Comparison of ENCODE assay signal across 2 cellular contexts in the genomic region with DNA sequence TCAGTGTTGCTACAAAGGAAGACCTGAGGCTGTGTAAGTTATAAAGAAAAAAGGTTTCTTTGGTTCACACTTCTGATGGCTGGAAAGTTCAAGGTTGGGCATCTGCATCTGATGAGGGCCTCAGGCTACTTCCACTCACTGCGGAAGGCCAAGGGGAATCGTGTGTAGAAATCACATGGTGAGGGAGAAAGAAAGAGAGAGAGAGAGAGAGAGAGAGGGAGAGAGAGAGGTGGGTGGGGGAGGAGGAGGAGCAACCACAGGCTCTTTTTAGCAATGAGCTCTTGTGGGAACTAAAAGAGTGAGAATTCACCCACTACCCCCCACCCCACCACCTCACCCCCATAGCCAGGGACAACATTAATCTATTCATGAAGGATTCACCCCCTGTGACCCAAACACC.
TF ChIP-seq lines count a peak whose summit lies in the region.

No MANE protein-coding gene starts in this region.

TF ChIP-seq in HEK293, 187 proteins besides CTCF, POLR2A, EP300 and RAD21:
- 0 out of 2 replicates have a peak, but pooled peaks have one; percentile 17 for TF ChIP-seq ZFHX2 (tag by site-specific recombination; conservative IDR thresholded peaks at IDR 0.05)
- TF ChIP-seq WT1 (tag by site-specific recombination; IDR thresholded peaks at IDR 0.05): no peak
- peak; percentile 85 for TF ChIP-seq ZNF596 (tag by site-specific recombination; IDR thresholded peaks at IDR 0.05)
- TF ChIP-seq EGR2 (tag by site-specific recombination; IDR thresholded peaks at IDR 0.05; ENCODE audit: low read depth): peak; percentile 81

TF ChIP-seq in K562, 482 proteins besides CTCF, POLR2A, EP300 and RAD21:
- TF ChIP-seq PRDM10 (IDR thresholded peaks at IDR 0.05; ENCODE audit: partially characterized antibody) (peak; percentile 70), EGR1 (conservative IDR thresholded peaks at IDR 0.05) (peak; percentile 29; the same call in 1 of the 2 replicates), MNT (conservative IDR thresholded peaks at IDR 0.05) (no peak), MCM2 (IDR thresholded peaks at IDR 0.05; ENCODE audit: low read depth) (no peak), NR2C1 (IDR thresholded peaks at IDR 0.05) (no peak), NR2C1 (tag; IDR thresholded peaks at IDR 0.05) (no peak)
TF ChIP-seq in K562: peak in this region for 2.
